In the genomic region with DNA sequence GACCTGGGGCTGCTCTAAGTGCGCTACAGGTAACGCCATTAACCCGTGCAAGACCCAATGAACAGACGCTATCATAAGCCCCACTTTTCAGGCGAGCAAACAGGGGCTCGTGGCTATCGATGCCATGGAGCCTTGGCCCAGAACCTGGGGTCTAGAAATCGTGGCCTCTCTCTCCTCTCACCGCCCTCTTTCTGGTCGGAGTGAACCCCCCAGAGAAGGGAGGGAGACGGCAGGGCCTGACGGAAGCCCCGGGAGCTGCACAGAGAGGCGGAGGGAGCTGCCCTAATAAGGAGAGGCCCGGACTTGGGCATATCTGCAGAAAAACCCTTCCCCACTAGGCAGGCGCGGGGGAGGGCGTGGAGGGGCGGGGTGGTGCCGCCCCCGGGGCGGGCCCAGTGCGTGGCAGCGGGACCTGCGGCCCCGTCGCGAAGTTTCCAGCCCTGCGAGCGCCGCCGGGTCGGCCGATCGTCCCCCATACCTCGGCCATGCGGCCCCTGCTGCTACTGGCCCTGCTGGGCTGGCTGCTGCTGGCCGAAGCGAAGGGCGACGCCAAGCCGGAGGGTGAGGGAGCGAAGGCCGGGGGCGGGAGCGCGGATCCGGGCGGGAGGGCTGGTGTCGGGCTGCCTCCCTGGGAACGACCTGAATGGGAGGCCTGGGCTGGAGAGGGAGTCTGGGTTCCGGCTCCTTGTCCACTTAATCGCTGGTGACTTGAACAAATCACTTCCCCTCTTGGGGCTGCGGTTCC, we compare ENCODE assay signal across 1 cellular context.
TF ChIP-seq lines count a peak whose summit lies in the region.

A gene (plus strand): TSS at position 423 of the 745 bp plus-strand sequence. CDS start 63 bp downstream, at position 486.

TF ChIP-seq in HepG2, 621 proteins besides CTCF, POLR2A, EP300 and RAD21 (continued from another document and continues in another):
- TF ChIP-seq, protein P1, sequence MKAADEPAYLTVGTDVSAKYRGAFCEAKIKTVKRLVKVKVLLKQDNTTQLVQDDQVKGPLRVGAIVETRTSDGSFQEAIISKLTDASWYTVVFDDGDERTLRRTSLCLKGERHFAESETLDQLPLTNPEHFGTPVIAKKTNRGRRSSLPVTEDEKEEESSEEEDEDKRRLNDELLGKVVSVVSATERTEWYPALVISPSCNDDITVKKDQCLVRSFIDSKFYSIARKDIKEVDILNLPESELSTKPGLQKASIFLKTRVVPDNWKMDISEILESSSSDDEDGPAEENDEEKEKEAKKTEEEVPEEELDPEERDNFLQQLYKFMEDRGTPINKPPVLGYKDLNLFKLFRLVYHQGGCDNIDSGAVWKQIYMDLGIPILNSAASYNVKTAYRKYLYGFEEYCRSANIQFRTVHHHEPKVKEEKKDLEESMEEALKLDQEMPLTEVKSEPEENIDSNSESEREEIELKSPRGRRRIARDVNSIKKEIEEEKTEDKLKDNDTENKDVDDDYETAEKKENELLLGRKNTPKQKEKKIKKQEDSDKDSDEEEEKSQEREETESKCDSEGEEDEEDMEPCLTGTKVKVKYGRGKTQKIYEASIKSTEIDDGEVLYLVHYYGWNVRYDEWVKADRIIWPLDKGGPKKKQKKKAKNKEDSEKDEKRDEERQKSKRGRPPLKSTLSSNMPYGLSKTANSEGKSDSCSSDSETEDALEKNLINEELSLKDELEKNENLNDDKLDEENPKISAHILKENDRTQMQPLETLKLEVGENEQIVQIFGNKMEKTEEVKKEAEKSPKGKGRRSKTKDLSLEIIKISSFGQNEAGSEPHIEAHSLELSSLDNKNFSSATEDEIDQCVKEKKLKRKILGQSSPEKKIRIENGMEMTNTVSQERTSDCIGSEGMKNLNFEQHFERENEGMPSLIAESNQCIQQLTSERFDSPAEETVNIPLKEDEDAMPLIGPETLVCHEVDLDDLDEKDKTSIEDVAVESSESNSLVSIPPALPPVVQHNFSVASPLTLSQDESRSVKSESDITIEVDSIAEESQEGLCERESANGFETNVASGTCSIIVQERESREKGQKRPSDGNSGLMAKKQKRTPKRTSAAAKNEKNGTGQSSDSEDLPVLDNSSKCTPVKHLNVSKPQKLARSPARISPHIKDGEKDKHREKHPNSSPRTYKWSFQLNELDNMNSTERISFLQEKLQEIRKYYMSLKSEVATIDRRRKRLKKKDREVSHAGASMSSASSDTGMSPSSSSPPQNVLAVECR (CRISPR knock-in tag; IDR thresholded peaks at IDR 0.05; ENCODE audit: borderline replicate concordance): peak; percentile 92
- TF ChIP-seq, protein P2, sequence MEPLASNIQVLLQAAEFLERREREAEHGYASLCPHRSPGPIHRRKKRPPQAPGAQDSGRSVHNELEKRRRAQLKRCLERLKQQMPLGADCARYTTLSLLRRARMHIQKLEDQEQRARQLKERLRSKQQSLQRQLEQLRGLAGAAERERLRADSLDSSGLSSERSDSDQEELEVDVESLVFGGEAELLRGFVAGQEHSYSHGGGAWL (CRISPR knock-in tag; IDR thresholded peaks at IDR 0.05): peak; percentile 94
- TF ChIP-seq, protein P3, sequence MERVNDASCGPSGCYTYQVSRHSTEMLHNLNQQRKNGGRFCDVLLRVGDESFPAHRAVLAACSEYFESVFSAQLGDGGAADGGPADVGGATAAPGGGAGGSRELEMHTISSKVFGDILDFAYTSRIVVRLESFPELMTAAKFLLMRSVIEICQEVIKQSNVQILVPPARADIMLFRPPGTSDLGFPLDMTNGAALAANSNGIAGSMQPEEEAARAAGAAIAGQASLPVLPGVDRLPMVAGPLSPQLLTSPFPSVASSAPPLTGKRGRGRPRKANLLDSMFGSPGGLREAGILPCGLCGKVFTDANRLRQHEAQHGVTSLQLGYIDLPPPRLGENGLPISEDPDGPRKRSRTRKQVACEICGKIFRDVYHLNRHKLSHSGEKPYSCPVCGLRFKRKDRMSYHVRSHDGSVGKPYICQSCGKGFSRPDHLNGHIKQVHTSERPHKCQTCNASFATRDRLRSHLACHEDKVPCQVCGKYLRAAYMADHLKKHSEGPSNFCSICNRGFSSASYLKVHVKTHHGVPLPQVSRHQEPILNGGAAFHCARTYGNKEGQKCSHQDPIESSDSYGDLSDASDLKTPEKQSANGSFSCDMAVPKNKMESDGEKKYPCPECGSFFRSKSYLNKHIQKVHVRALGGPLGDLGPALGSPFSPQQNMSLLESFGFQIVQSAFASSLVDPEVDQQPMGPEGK (CRISPR knock-in tag; IDR thresholded peaks at IDR 0.05): peak; percentile 91
- TF ChIP-seq ZNF33A (CRISPR knock-in tag; IDR thresholded peaks at IDR 0.05; ENCODE audit: borderline replicate concordance) (no peak), ZNF24 (IDR thresholded peaks at IDR 0.05) (no peak), MED8 (CRISPR knock-in tag; IDR thresholded peaks at IDR 0.05; ENCODE audit: insufficient replicate concordance) (peak; percentile 54), ZNF558 (CRISPR knock-in tag; IDR thresholded peaks at IDR 0.05; ENCODE audit: borderline replicate concordance) (peak; percentile 77; the same call in 1 of the 2 replicates), RFXANK (CRISPR knock-in tag; IDR thresholded peaks at IDR 0.05) (no peak), SYNCRIP (IDR thresholded peaks at IDR 0.05; ENCODE audit: insufficient read depth, low read depth, low read length) (no peak), ZNF230 (CRISPR knock-in tag; IDR thresholded peaks at IDR 0.05) (0 out of 2 replicates have a peak, but pooled peaks have one; percentile 68), FOXC1 (CRISPR knock-in tag; IDR thresholded peaks at IDR 0.05; ENCODE audit: borderline replicate concordance) (peak; percentile 89; the same call in 1 of the 2 replicates), ZNF138 (CRISPR knock-in tag; IDR thresholded peaks at IDR 0.05; ENCODE audit: low read depth) (peak; percentile 69; the same call in 1 of the 2 replicates), ZNF382 (CRISPR knock-in tag; IDR thresholded peaks at IDR 0.05; ENCODE audit: borderline replicate concordance) (no peak), KLF16 (CRISPR knock-in tag; IDR thresholded peaks at IDR 0.05) (peak; percentile 30 to 91; a peak in 2 of 4 replicates), PHF20 (CRISPR knock-in tag; IDR thresholded peaks at IDR 0.05) (peak; percentile 4; the same call in 1 of the 2 replicates), ZNF143 (CRISPR knock-in tag; IDR thresholded peaks at IDR 0.05) (peak; percentile 28; the same call in 1 of the 2 replicates), ZBTB38 (CRISPR knock-in tag; IDR thresholded peaks at IDR 0.05) (peak; percentile 75; the same call in 1 of the 2 replicates)
- TF ChIP-seq, protein P4, sequence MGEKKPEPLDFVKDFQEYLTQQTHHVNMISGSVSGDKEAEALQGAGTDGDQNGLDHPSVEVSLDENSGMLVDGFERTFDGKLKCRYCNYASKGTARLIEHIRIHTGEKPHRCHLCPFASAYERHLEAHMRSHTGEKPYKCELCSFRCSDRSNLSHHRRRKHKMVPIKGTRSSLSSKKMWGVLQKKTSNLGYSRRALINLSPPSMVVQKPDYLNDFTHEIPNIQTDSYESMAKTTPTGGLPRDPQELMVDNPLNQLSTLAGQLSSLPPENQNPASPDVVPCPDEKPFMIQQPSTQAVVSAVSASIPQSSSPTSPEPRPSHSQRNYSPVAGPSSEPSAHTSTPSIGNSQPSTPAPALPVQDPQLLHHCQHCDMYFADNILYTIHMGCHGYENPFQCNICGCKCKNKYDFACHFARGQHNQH (CRISPR knock-in tag; IDR thresholded peaks at IDR 0.05): peak; percentile 44; the same call in 1 of the 2 replicates
- TF ChIP-seq, protein P5, sequence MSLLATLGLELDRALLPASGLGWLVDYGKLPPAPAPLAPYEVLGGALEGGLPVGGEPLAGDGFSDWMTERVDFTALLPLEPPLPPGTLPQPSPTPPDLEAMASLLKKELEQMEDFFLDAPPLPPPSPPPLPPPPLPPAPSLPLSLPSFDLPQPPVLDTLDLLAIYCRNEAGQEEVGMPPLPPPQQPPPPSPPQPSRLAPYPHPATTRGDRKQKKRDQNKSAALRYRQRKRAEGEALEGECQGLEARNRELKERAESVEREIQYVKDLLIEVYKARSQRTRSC (CRISPR knock-in tag; IDR thresholded peaks at IDR 0.05; ENCODE audit: low read depth): peak; percentile 76; the same call in 1 of the 2 replicates
- TF ChIP-seq, protein P6, sequence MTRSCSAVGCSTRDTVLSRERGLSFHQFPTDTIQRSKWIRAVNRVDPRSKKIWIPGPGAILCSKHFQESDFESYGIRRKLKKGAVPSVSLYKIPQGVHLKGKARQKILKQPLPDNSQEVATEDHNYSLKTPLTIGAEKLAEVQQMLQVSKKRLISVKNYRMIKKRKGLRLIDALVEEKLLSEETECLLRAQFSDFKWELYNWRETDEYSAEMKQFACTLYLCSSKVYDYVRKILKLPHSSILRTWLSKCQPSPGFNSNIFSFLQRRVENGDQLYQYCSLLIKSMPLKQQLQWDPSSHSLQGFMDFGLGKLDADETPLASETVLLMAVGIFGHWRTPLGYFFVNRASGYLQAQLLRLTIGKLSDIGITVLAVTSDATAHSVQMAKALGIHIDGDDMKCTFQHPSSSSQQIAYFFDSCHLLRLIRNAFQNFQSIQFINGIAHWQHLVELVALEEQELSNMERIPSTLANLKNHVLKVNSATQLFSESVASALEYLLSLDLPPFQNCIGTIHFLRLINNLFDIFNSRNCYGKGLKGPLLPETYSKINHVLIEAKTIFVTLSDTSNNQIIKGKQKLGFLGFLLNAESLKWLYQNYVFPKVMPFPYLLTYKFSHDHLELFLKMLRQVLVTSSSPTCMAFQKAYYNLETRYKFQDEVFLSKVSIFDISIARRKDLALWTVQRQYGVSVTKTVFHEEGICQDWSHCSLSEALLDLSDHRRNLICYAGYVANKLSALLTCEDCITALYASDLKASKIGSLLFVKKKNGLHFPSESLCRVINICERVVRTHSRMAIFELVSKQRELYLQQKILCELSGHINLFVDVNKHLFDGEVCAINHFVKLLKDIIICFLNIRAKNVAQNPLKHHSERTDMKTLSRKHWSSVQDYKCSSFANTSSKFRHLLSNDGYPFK (CRISPR knock-in tag; IDR thresholded peaks at IDR 0.05; ENCODE audit: borderline replicate concordance): no peak
- TF ChIP-seq, protein P7, sequence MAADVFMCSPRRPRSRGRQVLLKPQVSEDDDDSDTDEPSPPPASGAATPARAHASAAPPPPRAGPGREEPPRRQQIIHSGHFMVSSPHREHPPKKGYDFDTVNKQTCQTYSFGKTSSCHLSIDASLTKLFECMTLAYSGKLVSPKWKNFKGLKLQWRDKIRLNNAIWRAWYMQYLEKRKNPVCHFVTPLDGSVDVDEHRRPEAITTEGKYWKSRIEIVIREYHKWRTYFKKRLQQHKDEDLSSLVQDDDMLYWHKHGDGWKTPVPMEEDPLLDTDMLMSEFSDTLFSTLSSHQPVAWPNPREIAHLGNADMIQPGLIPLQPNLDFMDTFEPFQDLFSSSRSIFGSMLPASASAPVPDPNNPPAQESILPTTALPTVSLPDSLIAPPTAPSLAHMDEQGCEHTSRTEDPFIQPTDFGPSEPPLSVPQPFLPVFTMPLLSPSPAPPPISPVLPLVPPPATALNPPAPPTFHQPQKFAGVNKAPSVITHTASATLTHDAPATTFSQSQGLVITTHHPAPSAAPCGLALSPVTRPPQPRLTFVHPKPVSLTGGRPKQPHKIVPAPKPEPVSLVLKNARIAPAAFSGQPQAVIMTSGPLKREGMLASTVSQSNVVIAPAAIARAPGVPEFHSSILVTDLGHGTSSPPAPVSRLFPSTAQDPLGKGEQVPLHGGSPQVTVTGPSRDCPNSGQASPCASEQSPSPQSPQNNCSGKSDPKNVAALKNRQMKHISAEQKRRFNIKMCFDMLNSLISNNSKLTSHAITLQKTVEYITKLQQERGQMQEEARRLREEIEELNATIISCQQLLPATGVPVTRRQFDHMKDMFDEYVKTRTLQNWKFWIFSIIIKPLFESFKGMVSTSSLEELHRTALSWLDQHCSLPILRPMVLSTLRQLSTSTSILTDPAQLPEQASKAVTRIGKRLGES (CRISPR knock-in tag; IDR thresholded peaks at IDR 0.05; ENCODE audit: borderline replicate concordance): no peak; the same call in 1 of the 2 replicates
- TF ChIP-seq, protein P8, sequence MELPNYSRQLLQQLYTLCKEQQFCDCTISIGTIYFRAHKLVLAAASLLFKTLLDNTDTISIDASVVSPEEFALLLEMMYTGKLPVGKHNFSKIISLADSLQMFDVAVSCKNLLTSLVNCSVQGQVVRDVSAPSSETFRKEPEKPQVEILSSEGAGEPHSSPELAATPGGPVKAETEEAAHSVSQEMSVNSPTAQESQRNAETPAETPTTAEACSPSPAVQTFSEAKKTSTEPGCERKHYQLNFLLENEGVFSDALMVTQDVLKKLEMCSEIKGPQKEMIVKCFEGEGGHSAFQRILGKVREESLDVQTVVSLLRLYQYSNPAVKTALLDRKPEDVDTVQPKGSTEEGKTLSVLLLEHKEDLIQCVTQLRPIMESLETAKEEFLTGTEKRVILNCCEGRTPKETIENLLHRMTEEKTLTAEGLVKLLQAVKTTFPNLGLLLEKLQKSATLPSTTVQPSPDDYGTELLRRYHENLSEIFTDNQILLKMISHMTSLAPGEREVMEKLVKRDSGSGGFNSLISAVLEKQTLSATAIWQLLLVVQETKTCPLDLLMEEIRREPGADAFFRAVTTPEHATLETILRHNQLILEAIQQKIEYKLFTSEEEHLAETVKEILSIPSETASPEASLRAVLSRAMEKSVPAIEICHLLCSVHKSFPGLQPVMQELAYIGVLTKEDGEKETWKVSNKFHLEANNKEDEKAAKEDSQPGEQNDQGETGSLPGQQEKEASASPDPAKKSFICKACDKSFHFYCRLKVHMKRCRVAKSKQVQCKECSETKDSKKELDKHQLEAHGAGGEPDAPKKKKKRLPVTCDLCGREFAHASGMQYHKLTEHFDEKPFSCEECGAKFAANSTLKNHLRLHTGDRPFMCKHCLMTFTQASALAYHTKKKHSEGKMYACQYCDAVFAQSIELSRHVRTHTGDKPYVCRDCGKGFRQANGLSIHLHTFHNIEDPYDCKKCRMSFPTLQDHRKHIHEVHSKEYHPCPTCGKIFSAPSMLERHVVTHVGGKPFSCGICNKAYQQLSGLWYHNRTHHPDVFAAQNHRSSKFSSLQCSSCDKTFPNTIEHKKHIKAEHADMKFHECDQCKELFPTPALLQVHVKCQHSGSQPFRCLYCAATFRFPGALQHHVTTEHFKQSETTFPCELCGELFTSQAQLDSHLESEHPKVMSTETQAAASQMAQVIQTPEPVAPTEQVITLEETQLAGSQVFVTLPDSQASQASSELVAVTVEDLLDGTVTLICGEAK (IDR thresholded peaks at IDR 0.05): no peak
- TF ChIP-seq, protein P8 (CRISPR knock-in tag; IDR thresholded peaks at IDR 0.05): peak; percentile 60; the same call in 1 of the 2 replicates
